8 cellular contexts compared by ENCODE assay signal in genomic region chr18:46250084-46250811, GRCh38.
DNase-seq lines count a peak whose midpoint lies in the region; ATAC-seq and TF ChIP-seq lines count a peak whose summit lies in the region.

No MANE protein-coding gene starts in this region.

- DNase-seq in COLO668 (lab: John Stamatoyannopoulos, UW; ENCODE audit: unreplicated experiment): peak; percentile 61
- DNase-seq in SK-MEL-5 (ENCODE audit: low read depth, low spot score): peak; percentile 71
- no peak for DNase-seq in right lobe of liver
- peak; percentile 7 to 15 for DNase-seq in stimulated activated CD8-positive, alpha-beta memory T cell treated with anti-CD3 and anti-CD28 coated beads, Interleukin-4, amount 100 ng/mL, for 4 hours (ENCODE audit: low read depth in 2 of 2, low spot score in 1 of 2)
- DNase-seq in ovary: no peak

- TF ChIP-seq CTCF in brain (conservative IDR thresholded peaks at IDR 0.05) (no peak), right lobe of liver (IDR thresholded peaks at IDR 0.05) (no peak), ovary (IDR thresholded peaks at IDR 0.05) (no peak)

- intact Hi-C loops in right lobe of liver (cut with DNase I) (no loop called here), ovary (cut with DNase I) (no loop called here)

- WGBS in right lobe of liver (ENCODE audit: insufficient coverage, low coverage, low lambda C conversion rate, missing lambda C conversion rate): 15% methylated on average over 4 of the region's 4 CpGs
- 60 to 69% (median 67%) methylated on average over 4 of the region's 4 CpGs for WGBS in ovary, 3 donors

- no peak for TF ChIP-seq EP300 in ovary (IDR thresholded peaks at IDR 0.05)

- no peaks in the 10 kb centered on the region for H3K9me3 ChIP-seq in right lobe of liver
- no peaks in the 10 kb centered on the region for H3K9me3 ChIP-seq in ovary

- H3K4me3 ChIP-seq in right lobe of liver: no peak overlapping the region
- H3K4me3 ChIP-seq in ovary: no peak overlapping the region

- H3K27me3 ChIP-seq in right lobe of liver (no peaks in the 10 kb centered on the region), ovary (no peaks in the 10 kb centered on the region)

- peak overlapping the region in 3 of 5 experiments; percentile 5 to 46 (median 25) for H3K27ac Mint-ChIP-seq in brain

- H3K27ac ChIP-seq in right lobe of liver (peak overlapping the region in 1 of 3 donors; percentile 10), ovary (no peak overlapping the region)

- no peak for TF ChIP-seq POLR2A in right lobe of liver (IDR thresholded peaks at IDR 0.05)
- TF ChIP-seq POLR2A in ovary (IDR thresholded peaks at IDR 0.05): no peak

- in situ Hi-C loops in SK-MEL-5 (cut with HindIII; ENCODE audit: low pct_unique_long_range_greater_than_20kb, low sequenced_read_pairs): no loop called here

- H3K36me3 ChIP-seq in right lobe of liver: no peaks in the 10 kb centered on the region
- no peaks in the 10 kb centered on the region for H3K36me3 ChIP-seq in ovary

- no peaks in the 10 kb centered on the region for H3K9me3 Mint-ChIP-seq in brain

- no peak overlapping the region for H3K4me3 Mint-ChIP-seq in brain

- H3K4me1 ChIP-seq in right lobe of liver (no peaks in the 10 kb centered on the region), ovary (ENCODE audit: insufficient read depth) (peaks cover 4% of the 10 kb centered on the region)

- H3K4me1 Mint-ChIP-seq in brain: peaks cover 44% of the 10 kb centered on the region

- no peaks in the 10 kb centered on the region for H3K27me3 Mint-ChIP-seq in brain

- H3K36me3 Mint-ChIP-seq in brain: peaks cover 21% of the 10 kb centered on the region

- ATAC-seq in GM19463 (IDR thresholded peaks at IDR 0.05; ENCODE audit: unreplicated experiment) (peak; percentile 98), HG03558 (IDR thresholded peaks at IDR 0.05; ENCODE audit: extremely low read depth, unreplicated experiment) (peak; percentile 97), right lobe of liver (peak; percentile 73 to 89 (median 80))

Comparison
In these comparisons a context has a peak if more than half of its experiments do, and no peak if none do; other contexts are left out.
1. DNase-seq: peak in COLO668 (single experiment), SK-MEL-5 (single experiment) and stimulated activated CD8-positive, alpha-beta memory T cell treated with anti-CD3 and anti-CD28 coated beads, Interleukin-4, amount 100 ng/mL, for 4 hours (2 of 2); none in right lobe of liver (0 of 3) and ovary (0 of 5).
2. Peak in every context shown above with its lines, with median percentiles within 50 percentile points of each other: ATAC-seq.